Comparison of ENCODE assay signal across 23 cellular contexts in the genomic region with DNA sequence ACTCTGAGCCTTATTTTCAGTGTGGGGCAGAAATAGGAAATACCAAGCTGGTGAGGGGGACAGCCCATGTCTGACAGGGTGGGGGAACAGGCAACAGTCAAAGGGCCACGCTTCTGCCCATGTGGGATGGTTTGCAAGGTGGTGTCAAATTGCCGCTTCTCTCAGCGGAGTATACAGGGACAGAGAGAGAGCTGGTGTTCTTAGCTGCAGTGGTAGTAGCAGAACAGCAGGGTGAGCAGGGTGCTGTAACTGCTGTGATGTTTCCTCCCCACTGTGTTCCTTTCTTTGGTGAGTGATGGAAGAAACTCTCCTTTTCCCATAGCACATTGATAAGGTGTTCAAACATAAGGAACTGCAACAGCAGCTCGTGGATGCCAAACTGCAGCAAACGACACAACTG. TPM values are rescaled to one million over a fixed set of nuclear protein-coding genes. Genes with fewer than 3 reads are reported as not detected.
DNase-seq lines count a peak whose midpoint lies in the region; ATAC-seq and TF ChIP-seq lines count a peak whose summit lies in the region.
"Had no signal": no experiment of that assay in that cellular context is flagged by ENCODE, and none has a peak within 500 bp of the region (broad histone marks: within the 10 kb centered on the region; RNA-seq: fewer than 3 reads in every experiment).

No MANE protein-coding gene starts in this region.

- no peak overlapping the region for H3K4me3 ChIP-seq in psoas muscle
- H3K4me3 ChIP-seq: A549; BLaER1 treated with 17β-estradiol and CSF1 and Interleukin-3, amounts not matched to agents 10 nM and 100 nM; lung; MG63; ovary had no signal

- no peaks in the 10 kb centered on the region for H3K27me3 Mint-ChIP-seq in activated naive CD4-positive, alpha-beta T cell treated with anti-CD3 and anti-CD28 coated beads for 36 hours (ENCODE audit: low read depth)
- H3K27me3 Mint-ChIP-seq in glutamatergic neuron (ENCODE audit: unreplicated experiment), result no peaks in the 10 kb centered on the region
- H3K27me3 Mint-ChIP-seq: activated CD4-positive, alpha-beta T cell treated with anti-CD3 and anti-CD28 coated beads, Interleukin-2, amount 10 ng/mL, durations not matched to agents 7 days and 5 days had no signal

- H3K36me3 ChIP-seq in psoas muscle (ENCODE audit: insufficient read depth in 1 of 2, low read depth in 1 of 2), result peaks cover 0 to 52% of the 10 kb centered on the region in 2 donors
- H3K36me3 ChIP-seq: ovary had no signal

- H3K9me3 Mint-ChIP-seq in activated naive CD4-positive, alpha-beta T cell treated with anti-CD3 and anti-CD28 coated beads for 36 hours, result no peaks in the 10 kb centered on the region
- peaks cover 3% of the 10 kb centered on the region for H3K9me3 Mint-ChIP-seq in glutamatergic neuron (ENCODE audit: unreplicated experiment)
- H3K9me3 Mint-ChIP-seq: activated CD4-positive, alpha-beta T cell treated with anti-CD3 and anti-CD28 coated beads, Interleukin-2, amount 10 ng/mL, durations not matched to agents 7 days and 5 days had no signal

- intact Hi-C loops in activated naive CD4-positive, alpha-beta T cell treated with anti-CD3 and anti-CD28 coated beads for 36 hours (cut with micrococcal nuclease), result no loop called here
- intact Hi-C loops in psoas muscle (cut with DNase I), result no loop called here

- no peaks in the 10 kb centered on the region for H3K4me1 Mint-ChIP-seq in activated naive CD4-positive, alpha-beta T cell treated with anti-CD3 and anti-CD28 coated beads for 36 hours (ENCODE audit: low read depth)
- peaks cover 9% of the 10 kb centered on the region for H3K4me1 Mint-ChIP-seq in glutamatergic neuron (ENCODE audit: low read depth, unreplicated experiment)
- H3K4me1 Mint-ChIP-seq: activated CD4-positive, alpha-beta T cell treated with anti-CD3 and anti-CD28 coated beads, Interleukin-2, amount 10 ng/mL, durations not matched to agents 7 days and 5 days had no signal

- 46 to 80% (median 53%) methylated on average over 5 of the region's 5 CpGs for WGBS in psoas muscle, 3 donors

- ATAC-seq in SK-N-SH treated with all-trans-retinoic acid at 6 μM for 48 hours (peak; percentile 48; the same call in 2 of the 3 replicates), psoas muscle (peak; percentile 14 to 40 (median 33)), HG03135 (IDR thresholded peaks at IDR 0.05; ENCODE audit: unreplicated experiment) (no peak), GM18519 (IDR thresholded peaks at IDR 0.05; ENCODE audit: low FRiP score, unreplicated experiment) (no peak)
- ATAC-seq: A549, sciatic nerve had no signal

- TF ChIP-seq CTCF in glutamatergic neuron (IDR thresholded peaks at IDR 0.05; ENCODE audit: partially characterized antibody, unreplicated experiment), result no peak
- no peak for TF ChIP-seq CTCF in psoas muscle (IDR thresholded peaks at IDR 0.05)

- no peak overlapping the region for H3K4me3 Mint-ChIP-seq in activated naive CD4-positive, alpha-beta T cell treated with anti-CD3 and anti-CD28 coated beads for 36 hours
- H3K4me3 Mint-ChIP-seq in glutamatergic neuron (ENCODE audit: unreplicated experiment), result no peak overlapping the region
- H3K4me3 Mint-ChIP-seq: activated CD4-positive, alpha-beta T cell treated with anti-CD3 and anti-CD28 coated beads, Interleukin-2, amount 10 ng/mL, durations not matched to agents 7 days and 5 days had no signal

- no peak overlapping the region for H3K27ac ChIP-seq in psoas muscle
- H3K27ac ChIP-seq: A549; BLaER1 treated with 17β-estradiol and CSF1 and Interleukin-3, amounts not matched to agents 10 nM and 100 nM had no signal

- H3K27ac Mint-ChIP-seq in activated naive CD4-positive, alpha-beta T cell treated with anti-CD3 and anti-CD28 coated beads for 36 hours, result peak overlapping the region; percentile 50
- peak overlapping the region; percentile 35 for H3K27ac Mint-ChIP-seq in glutamatergic neuron (ENCODE audit: unreplicated experiment)
- H3K27ac Mint-ChIP-seq: activated CD4-positive, alpha-beta T cell treated with anti-CD3 and anti-CD28 coated beads, Interleukin-2, amount 10 ng/mL, durations not matched to agents 7 days and 5 days had no signal

- peaks cover 7% of the 10 kb centered on the region for H3K4me1 ChIP-seq in psoas muscle

- CTCF ChIA-PET in activated naive CD4-positive, alpha-beta T cell treated with anti-CD3 and anti-CD28 coated beads for 36 hours (lab: Charles Lee), result no interaction called here

- H3K27me3 ChIP-seq in psoas muscle (ENCODE audit: insufficient read depth in 3 of 3, low read length in 2 of 3), result no peaks in the 10 kb centered on the region
- H3K27me3 ChIP-seq: BLaER1 treated with 17β-estradiol and CSF1 and Interleukin-3, amounts not matched to agents 10 nM and 100 nM; MG63; ovary had no signal

- no peak for DNase-seq in activated naive CD4-positive, alpha-beta T cell treated with anti-CD3 and anti-CD28 coated beads for 36 hours
- no peak for DNase-seq in activated naive CD4-positive, alpha-beta T cell (lab: John Stamatoyannopoulos, UW)
- DNase-seq in glutamatergic neuron (no peak), psoas muscle (no peak)
- no peak for DNase-seq in activated effector memory CD4-positive, alpha-beta T cell treated with anti-CD3 and anti-CD28 coated beads, Interleukin-2, amount 50 U/mL, for 16 hours
- DNase-seq: activated CD4-positive, alpha-beta T cell treated with anti-CD3 and anti-CD28 coated beads, Interleukin-2, amount 10 ng/mL, durations not matched to agents 7 days and 5 days; activated gamma-delta T cell treated with Interleukin-2 at 50 U/mL for 16 hours; aorta; H7; MG63; NCI-H1417; NCI-H524; NK-92 treated with Interleukin-12 subunit alpha and Interleukin-12 subunit beta, amount 100 ng/mL, for 24 hours; ovary; SIG-M5; T-helper 1 cell had no signal

- peaks cover 7% of the 10 kb centered on the region for H3K36me3 Mint-ChIP-seq in activated naive CD4-positive, alpha-beta T cell treated with anti-CD3 and anti-CD28 coated beads for 36 hours (ENCODE audit: low read depth)
- H3K36me3 Mint-ChIP-seq in glutamatergic neuron (ENCODE audit: unreplicated experiment), result no peaks in the 10 kb centered on the region

- no peaks in the 10 kb centered on the region for H3K9me3 ChIP-seq in psoas muscle
- H3K9me3 ChIP-seq: A549; BLaER1 treated with 17β-estradiol and CSF1 and Interleukin-3, amounts not matched to agents 10 nM and 100 nM; MG63; ovary had no signal

TF ChIP-seq in SK-N-SH treated with all-trans-retinoic acid at 6 μM for 48 hours, 23 proteins besides CTCF, POLR2A, EP300 and RAD21 (continues in another document):
- TF ChIP-seq ZFP3 (CRISPR knock-in tag; IDR thresholded peaks at IDR 0.05), result no peak
- TF ChIP-seq TCF4 (CRISPR knock-in tag; IDR thresholded peaks at IDR 0.05; ENCODE audit: borderline replicate concordance), result no peak
- no peak for TF ChIP-seq ZC3H10 (CRISPR knock-in tag; IDR thresholded peaks at IDR 0.05)
- no peak for TF ChIP-seq ZNF565 (CRISPR knock-in tag; conservative IDR thresholded peaks at IDR 0.05; ENCODE audit: low read depth)
- no peak for TF ChIP-seq CSDC2 (CRISPR knock-in tag; IDR thresholded peaks at IDR 0.05)
- no peak for TF ChIP-seq ZNF8 (CRISPR knock-in tag; IDR thresholded peaks at IDR 0.05)
- no peak for TF ChIP-seq TOX (CRISPR knock-in tag; IDR thresholded peaks at IDR 0.05; ENCODE audit: borderline replicate concordance)
- no peak for TF ChIP-seq ZFP30 (CRISPR knock-in tag; IDR thresholded peaks at IDR 0.05)
- no peak for TF ChIP-seq RARB (CRISPR knock-in tag; IDR thresholded peaks at IDR 0.05)
- TF ChIP-seq PPARA (CRISPR knock-in tag; IDR thresholded peaks at IDR 0.05; ENCODE audit: borderline replicate concordance), result no peak
- no peak for TF ChIP-seq OSR1 (CRISPR knock-in tag; IDR thresholded peaks at IDR 0.05)
- TF ChIP-seq ESRRG (CRISPR knock-in tag; IDR thresholded peaks at IDR 0.05), result no peak
- TF ChIP-seq ISL1 (CRISPR knock-in tag; IDR thresholded peaks at IDR 0.05), result no peak
- TF ChIP-seq, protein P1, sequence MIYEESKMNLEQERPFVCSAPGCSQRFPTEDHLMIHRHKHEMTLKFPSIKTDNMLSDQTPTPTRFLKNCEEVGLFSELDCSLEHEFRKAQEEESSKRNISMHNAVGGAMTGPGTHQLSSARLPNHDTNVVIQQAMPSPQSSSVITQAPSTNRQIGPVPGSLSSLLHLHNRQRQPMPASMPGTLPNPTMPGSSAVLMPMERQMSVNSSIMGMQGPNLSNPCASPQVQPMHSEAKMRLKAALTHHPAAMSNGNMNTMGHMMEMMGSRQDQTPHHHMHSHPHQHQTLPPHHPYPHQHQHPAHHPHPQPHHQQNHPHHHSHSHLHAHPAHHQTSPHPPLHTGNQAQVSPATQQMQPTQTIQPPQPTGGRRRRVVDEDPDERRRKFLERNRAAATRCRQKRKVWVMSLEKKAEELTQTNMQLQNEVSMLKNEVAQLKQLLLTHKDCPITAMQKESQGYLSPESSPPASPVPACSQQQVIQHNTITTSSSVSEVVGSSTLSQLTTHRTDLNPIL (CRISPR knock-in tag; IDR thresholded peaks at IDR 0.05; ENCODE audit: low read depth), result no peak

RNA-seq across cellular contexts. Expression of a gene that starts 37.9 kb away (rescaled TPM):
- 100 to 1,000 TPM; 213 to 228 TPM for total RNA-seq in activated naive CD4-positive, alpha-beta T cell treated with anti-CD3 and anti-CD28 coated beads for 36 hours
- 79.2 TPM for total RNA-seq in glutamatergic neuron (ENCODE audit: unreplicated experiment)
- total RNA-seq in psoas muscle, result 100 to 1,000 TPM in 1 of 4 donors, 10 to 100 TPM in 3; 81.1 to 107 (median 90.5) TPM
- 100 to 1,000 TPM in 2 of 3 donors, 10 to 100 TPM in 1; 85.0 to 139 (median 111) TPM for polyA plus RNA-seq in psoas muscle

RNA-seq across cellular contexts. Expression of a gene that starts 46.0 kb away (rescaled TPM):
- 10 to 100 TPM; 11.8 to 12.3 TPM for total RNA-seq in activated naive CD4-positive, alpha-beta T cell treated with anti-CD3 and anti-CD28 coated beads for 36 hours
- total RNA-seq in glutamatergic neuron (ENCODE audit: unreplicated experiment) (10.4 TPM), psoas muscle (10 to 100 TPM in 1 of 4 donors, 1 to 10 TPM in 3; 6.3 to 10.1 (median 9.4) TPM)
- 1 to 10 TPM; 5.6 to 8.1 (median 7.6) TPM for polyA plus RNA-seq in psoas muscle

Comparison
In these comparisons a context has a peak if more than half of its experiments do, and no peak if none do; other contexts are left out.
1. ATAC-seq: peak in SK-N-SH treated with all-trans-retinoic acid at 6 μM for 48 hours (single experiment) and psoas muscle (4 of 4); none in HG03135 (single experiment) and GM18519 (single experiment).